In genomic region chr12:52119398-52120254, GRCh38 we compare ENCODE assay signal across 9 cellular contexts. TPM values are rescaled to one million over a fixed set of nuclear protein-coding genes. Genes with fewer than 3 reads are reported as not detected.
DNase-seq lines count a peak whose midpoint lies in the region; ATAC-seq and TF ChIP-seq lines count a peak whose summit lies in the region.
"Had no signal": no experiment of that assay in that cellular context is flagged by ENCODE, and none has a peak within 500 bp of the region (broad histone marks: within the 10 kb centered on the region; RNA-seq: fewer than 3 reads in every experiment).

No MANE protein-coding gene starts in this region.

- no peak overlapping the region for H3K14ac ChIP-seq in mesenchymal stem cell (ENCODE audit: low read length in 2 of 2)

- H3K36me3 ChIP-seq in breast epithelium: no peaks in the 10 kb centered on the region
- H3K36me3 ChIP-seq in mesenchymal stem cell (ENCODE audit: control insufficient read depth in 1 of 2, insufficient read depth in 2 of 2, low read depth in 1 of 2, low read length in 2 of 2): no peaks in the 10 kb centered on the region

- H3K27me3 ChIP-seq in breast epithelium (no peaks in the 10 kb centered on the region), mesenchymal stem cell (ENCODE audit: control insufficient read depth in 1 of 2, insufficient read depth in 1 of 2, low read length in 2 of 2) (peaks cover 13 to 49% of the 10 kb centered on the region in 2 experiments)

- no peak overlapping the region for H3K4me2 ChIP-seq in mesenchymal stem cell (ENCODE audit: low read length, poor library complexity, severe bottlenecking)

- no peak overlapping the region for H2BK120ac ChIP-seq in mesenchymal stem cell (ENCODE audit: low read depth, low read length)

- H2BK5ac ChIP-seq in mesenchymal stem cell (ENCODE audit: low read depth, low read length, poor library complexity, severe bottlenecking): no peak overlapping the region

- H2BK12ac ChIP-seq in mesenchymal stem cell (ENCODE audit: low read length in 2 of 2): no peak overlapping the region

- no peaks in the 10 kb centered on the region for H3K79me1 ChIP-seq in mesenchymal stem cell (replicated peaks; ENCODE audit: low read length, poor library complexity, severe bottlenecking)

- peak overlapping the region in 1 of 2 experiments; percentile 70 for H3K23ac ChIP-seq in mesenchymal stem cell (ENCODE audit: low read length in 2 of 2)

- no peaks in the 10 kb centered on the region for H3K9me3 ChIP-seq in breast epithelium
- no peaks in the 10 kb centered on the region for H3K9me3 ChIP-seq in mesenchymal stem cell (ENCODE audit: control insufficient read depth, low read length)

- H3K4me1 ChIP-seq in breast epithelium (no peaks in the 10 kb centered on the region), mesenchymal stem cell (ENCODE audit: control insufficient read depth, insufficient read depth, low read depth, low read length) (peaks cover 13% of the 10 kb centered on the region)

- no peak overlapping the region for H3K9ac ChIP-seq in mesenchymal stem cell (ENCODE audit: low read length)

- DNase-seq in DMS153 treated with DMSO at 0.1 percent for 48 hours (lab: John Stamatoyannopoulos, UW; ENCODE audit: unreplicated experiment) (peak; percentile 70), SK-N-DZ (ENCODE audit: low spot score) (peak; percentile 43), breast epithelium (ENCODE audit: low spot score in 2 of 2) (no peak), mesenchymal stem cell (peak; percentile 31), NCI-H1048 (lab: John Stamatoyannopoulos, UW) (no peak), NCI-H226 (no peak)

- no peak overlapping the region for H2BK15ac ChIP-seq in mesenchymal stem cell (ENCODE audit: low read depth, poor library complexity, severe bottlenecking)

- TF ChIP-seq POLR2A in breast epithelium (IDR thresholded peaks at IDR 0.05): no peak

- H3K27ac ChIP-seq in breast epithelium (peak overlapping the region in 1 of 2 donors; percentile 7), mesenchymal stem cell (ENCODE audit: low read length, poor library complexity, severe bottlenecking) (no peak overlapping the region)
- H3K27ac ChIP-seq: skin epidermis had no signal

- H3K18ac ChIP-seq in mesenchymal stem cell (ENCODE audit: low read depth in 1 of 2, low read length in 2 of 2): no peak overlapping the region

- H3K4ac ChIP-seq in mesenchymal stem cell (ENCODE audit: low read depth in 1 of 2, low read length in 2 of 2): no peak overlapping the region

- H3K4me3 ChIP-seq in breast epithelium (no peak overlapping the region), mesenchymal stem cell (ENCODE audit: insufficient read depth in 1 of 2, low read depth in 1 of 2, low read length in 2 of 2) (no peak overlapping the region)
- H3K4me3 ChIP-seq: skin epidermis had no signal

- ATAC-seq in HG03354 (IDR thresholded peaks at IDR 0.05; ENCODE audit: poor library complexity, severe bottlenecking, unreplicated experiment) (peak; percentile 28), GM18873 (IDR thresholded peaks at IDR 0.05; ENCODE audit: low FRiP score, unreplicated experiment) (no peak)

- TF ChIP-seq CTCF in breast epithelium (IDR thresholded peaks at IDR 0.05): peak in 2 of 3 donors; percentile 18 to 51

- intact Hi-C loops in breast epithelium (cut with DNase I; ENCODE audit: low total_unique reads): no loop called here

- H4K91ac ChIP-seq in mesenchymal stem cell (ENCODE audit: low read length): no peak overlapping the region

- H2AK5ac ChIP-seq in mesenchymal stem cell (ENCODE audit: low read length, severe bottlenecking): no peak overlapping the region

- 35% methylated on average over 18 of the region's 23 CpGs for WGBS in mesenchymal stem cell

- no peak overlapping the region for H4K8ac ChIP-seq in mesenchymal stem cell (ENCODE audit: low read length)

- no peak overlapping the region for H2AFZ ChIP-seq in mesenchymal stem cell (ENCODE audit: low read depth, low read length)

RNA-seq across cellular contexts. Expression of gene SMIM41, which starts 40.1 kb away (rescaled TPM):
- not detected in 2 replicates for polyA plus RNA-seq in SK-N-DZ (2014; cell fraction: cytosol; rRNA removed)
- not detected in 2 replicates for polyA plus RNA-seq in SK-N-DZ (2014; cell fraction: nucleus; rRNA removed)
- 1 to 10 TPM in 1 of 3 donors, not detected in 2; 1.3 TPM for total RNA-seq in breast epithelium
- polyA plus RNA-seq in mesenchymal stem cell (2013, experiment 1 of 2): 3.3 TPM
- 3.5 TPM for polyA plus RNA-seq in mesenchymal stem cell (2013, experiment 2 of 2)

RNA-seq across cellular contexts. Expression of gene ATG101, which starts 49.8 kb away (rescaled TPM):
- 57.9 and 64.7 TPM in 2 replicates for polyA plus RNA-seq in SK-N-DZ (2014; cell fraction: cytosol; rRNA removed)
- polyA plus RNA-seq in SK-N-DZ (2014; cell fraction: nucleus; rRNA removed): 40.6 and 41.2 TPM in 2 replicates
- 10 to 100 TPM; 35.0 to 54.2 (median 39.7) TPM for total RNA-seq in breast epithelium
- 38.1 TPM for polyA plus RNA-seq in mesenchymal stem cell (2013, experiment 1 of 2)
- 37.4 TPM for polyA plus RNA-seq in mesenchymal stem cell (2013, experiment 2 of 2)

Comparison
In these comparisons a context has a peak if more than half of its experiments do, and no peak if none do; other contexts are left out.
1. DNase-seq: peak in DMS153 treated with DMSO at 0.1 percent for 48 hours (single experiment), SK-N-DZ (single experiment) and mesenchymal stem cell (single experiment); none in breast epithelium (0 of 2), NCI-H1048 (single experiment) and NCI-H226 (single experiment).